Comparison of ENCODE assay signal across 16 cellular contexts in genomic region chr16:72926671-72927070, GRCh38.
DNase-seq lines count a peak whose midpoint lies in the region; ATAC-seq and TF ChIP-seq lines count a peak whose summit lies in the region.
"Had no signal": no experiment of that assay in that cellular context is flagged by ENCODE, and none has a peak within 500 bp of the region (broad histone marks: within the 10 kb centered on the region; RNA-seq: fewer than 3 reads in every experiment).

No MANE protein-coding gene starts in this region.

- peak overlapping the region; percentile 55 for H3K27ac ChIP-seq in A673 (ENCODE audit: low read depth, low read length, poor library complexity, severe bottlenecking)
- peak overlapping the region; percentile 79 to 92 for H3K27ac ChIP-seq in prostate gland
- H3K27ac ChIP-seq: SJSA1 had no signal

- H3K4me1 ChIP-seq in A673 (ENCODE audit: insufficient read depth, low read length, poor library complexity, severe bottlenecking): peaks cover 68% of the 10 kb centered on the region
- peaks cover 38% of the 10 kb centered on the region for H3K4me1 ChIP-seq in prostate gland (replicated peaks)

- H3K27me3 ChIP-seq in A673 (replicated peaks; ENCODE audit: insufficient read depth, low read depth, low read length, poor library complexity) (no peaks in the 10 kb centered on the region), prostate gland (replicated peaks; ENCODE audit: insufficient read depth) (no peaks in the 10 kb centered on the region)
- H3K27me3 ChIP-seq: SJSA1 had no signal

- intact Hi-C loops in A673 (cut with micrococcal nuclease; ENCODE audit: unreplicated experiment) (no loop called here), prostate gland (cut with DNase I) (no loop called here), lower leg skin (cut with DNase I; ENCODE audit: low total_unique reads) (no loop called here)

- TF ChIP-seq CTCF in A673 (conservative IDR thresholded peaks at IDR 0.05; ENCODE audit: low read depth, low read length) (no peak), NB4 (IDR thresholded peaks at IDR 0.05; ENCODE audit: low read depth, low read length) (no peak), choroid plexus epithelial cell (conservative IDR thresholded peaks at IDR 0.05; ENCODE audit: low read depth, low read length) (no peak), prostate gland (IDR thresholded peaks at IDR 0.05) (no peak), lower leg skin (IDR thresholded peaks at IDR 0.05) (no peak)

- no peaks in the 10 kb centered on the region for H3K9me3 Mint-ChIP-seq in stimulated activated naive CD8-positive, alpha-beta T cell treated with anti-CD3 and anti-CD28 coated beads, Interleukin-15, amount 100 ng/mL, for 72 hours
- H3K9me3 Mint-ChIP-seq: HFFc6 had no signal

- H3K9me3 ChIP-seq in A673 (ENCODE audit: low read depth, low read length, poor library complexity, severe bottlenecking) (no peaks in the 10 kb centered on the region), prostate gland (no peaks in the 10 kb centered on the region)
- H3K9me3 ChIP-seq: SJSA1 had no signal

- DNase-seq in A673 (ENCODE audit: low spot score): no peak
- peak; percentile 82 for DNase-seq in NB4 (ENCODE audit: low read depth)
- DNase-seq in choroid plexus epithelial cell (ENCODE audit: low read depth): peak; percentile 50
- DNase-seq in prostate gland (ENCODE audit: low spot score): no peak
- DNase-seq in stimulated activated naive CD8-positive, alpha-beta T cell treated with anti-CD3 and anti-CD28 coated beads, Interleukin-15, amount 100 ng/mL, for 72 hours: no peak
- no peak for DNase-seq in epidermal melanocyte (ENCODE audit: insufficient read length, low spot score)
- no peak for DNase-seq in lower leg skin (ENCODE audit: low spot score in 2 of 2)
- no peak for DNase-seq in NAMALWA (ENCODE audit: low spot score)
- DNase-seq: AML-193, HFFc6, KG1, NCI-H1105 treated with DMSO at 0.1 percent for 48 hours, NCI-H1694 treated with DMSO at 0.1 percent for 48 hours, NCI-H2107, NCI-H345 had no signal

- TF ChIP-seq POLR2A in NB4 (IDR thresholded peaks at IDR 0.05; ENCODE audit: extremely low read depth, insufficient read length) (no peak), prostate gland (IDR thresholded peaks at IDR 0.05) (no peak), lower leg skin (IDR thresholded peaks at IDR 0.05) (no peak)

- ATAC-seq in stimulated activated naive CD8-positive, alpha-beta T cell treated with anti-CD3 and anti-CD28 coated beads, Interleukin-15, amount 100 ng/mL, for 72 hours: no peak

- peaks cover 9% of the 10 kb centered on the region for H3K4me1 Mint-ChIP-seq in stimulated activated naive CD8-positive, alpha-beta T cell treated with anti-CD3 and anti-CD28 coated beads, Interleukin-15, amount 100 ng/mL, for 72 hours

- no peak overlapping the region for H3K27ac Mint-ChIP-seq in stimulated activated naive CD8-positive, alpha-beta T cell treated with anti-CD3 and anti-CD28 coated beads, Interleukin-15, amount 100 ng/mL, for 72 hours
- H3K27ac Mint-ChIP-seq: HFFc6 had no signal

- WGBS in prostate gland: 82% methylated on average over 3 of the region's 3 CpGs
- 89 to 94% methylated on average over 3 of the region's 3 CpGs for WGBS in lower leg skin, 2 donors

- no peak overlapping the region for H3K4me3 ChIP-seq in A673 (ENCODE audit: low read depth, low read length, poor library complexity, severe bottlenecking)
- no peak overlapping the region for H3K4me3 ChIP-seq in NB4 (ENCODE audit: low read depth, low read length)
- no peak overlapping the region for H3K4me3 ChIP-seq in choroid plexus epithelial cell (ENCODE audit: low read depth, low read length)
- no peak overlapping the region for H3K4me3 ChIP-seq in prostate gland
- H3K4me3 ChIP-seq in lower leg skin (ENCODE audit: low read depth, poor library complexity, severe bottlenecking): no peak overlapping the region
- H3K4me3 ChIP-seq: SJSA1 had no signal

- H3K36me3 ChIP-seq in A673 (ENCODE audit: insufficient read depth, low read length, poor library complexity, severe bottlenecking) (no peaks in the 10 kb centered on the region), prostate gland (no peaks in the 10 kb centered on the region)
- H3K36me3 ChIP-seq: SJSA1 had no signal

- POLR2A ChIA-PET in A673 (lab: Charles Lee; ENCODE audit: low non-redundant PET): no interaction called here

- H3K4me3 Mint-ChIP-seq in stimulated activated naive CD8-positive, alpha-beta T cell treated with anti-CD3 and anti-CD28 coated beads, Interleukin-15, amount 100 ng/mL, for 72 hours: no peak overlapping the region
- H3K4me3 Mint-ChIP-seq: HFFc6 had no signal

- H3K27me3 Mint-ChIP-seq in stimulated activated naive CD8-positive, alpha-beta T cell treated with anti-CD3 and anti-CD28 coated beads, Interleukin-15, amount 100 ng/mL, for 72 hours: peaks cover 6% of the 10 kb centered on the region

- BruUV-seq in A673 (replicated peaks; lab: Mats Ljungman, UMichigan): no TSS peak

- CTCF ChIA-PET in A673 (lab: Charles Lee): no interaction called here

Comparison
In these comparisons a context has a peak if more than half of its experiments do, and no peak if none do; other contexts are left out.
1. DNase-seq: peak in NB4 (single experiment) and choroid plexus epithelial cell (single experiment); none in A673 (single experiment), prostate gland (single experiment), stimulated activated naive CD8-positive, alpha-beta T cell treated with anti-CD3 and anti-CD28 coated beads, Interleukin-15, amount 100 ng/mL, for 72 hours (0 of 2), epidermal melanocyte (single experiment), lower leg skin (0 of 2) and NAMALWA (single experiment).